ENCODE assay signal across 2 cellular contexts in the genomic region with DNA sequence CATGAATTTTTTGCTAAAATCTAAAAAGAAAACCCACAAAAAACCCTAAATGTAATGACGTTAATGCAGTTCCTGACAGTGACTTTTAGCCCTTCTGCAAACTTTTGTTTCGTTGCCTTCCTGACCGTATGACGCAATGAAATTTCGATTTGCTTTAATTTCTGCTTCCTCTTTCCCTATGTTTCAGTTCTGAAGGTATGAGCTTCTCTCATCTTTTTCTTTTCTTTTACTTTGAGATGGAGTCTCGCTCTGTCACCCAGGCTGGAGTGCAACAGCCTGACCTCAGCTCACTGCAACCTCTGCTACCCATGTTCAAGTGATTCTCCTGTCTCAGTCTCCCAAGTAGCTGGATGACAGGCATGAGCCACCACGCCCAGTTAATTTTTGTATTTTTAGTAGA.
TF ChIP-seq lines count a peak whose summit lies in the region.

No MANE protein-coding gene starts in this region.

TF ChIP-seq in GM12891, 5 proteins besides CTCF, POLR2A, EP300 and RAD21:
- no peak for TF ChIP-seq TAF1 (IDR thresholded peaks at IDR 0.05; ENCODE audit: low read depth, low read length)
- TF ChIP-seq POU2F2 (IDR thresholded peaks at IDR 0.05; ENCODE audit: low read depth, low read length), result no peak
- TF ChIP-seq SPI1 (IDR thresholded peaks at IDR 0.05; ENCODE audit: low read depth, low read length), result peak; percentile 61
- TF ChIP-seq POLR2AphosphoS5 (IDR thresholded peaks at IDR 0.05; ENCODE audit: low read depth, low read length), result no peak
- no peak for TF ChIP-seq PAX5 (IDR thresholded peaks at IDR 0.05; ENCODE audit: insufficient read depth, low read length, severe bottlenecking)

TF ChIP-seq in K562, 482 proteins besides CTCF, POLR2A, EP300 and RAD21:
- TF ChIP-seq HDAC2 (IDR thresholded peaks at IDR 0.05) (no peak), ARNT (IDR thresholded peaks at IDR 0.05) (no peak), CEBPG (CRISPR knock-in tag; IDR thresholded peaks at IDR 0.05) (no peak), CEBPG (tag; conservative IDR thresholded peaks at IDR 0.05 in 1 of 2, IDR thresholded peaks at IDR 0.05 in 1 of 2) (0 out of 4 replicates have a peak, but pooled peaks of 1 of the 2 experiments have one; percentile 23), ATF3 (IDR thresholded peaks at IDR 0.05) (peak; percentile 35; the same call in 1 of the 2 replicates), ATF3 (CRISPR knock-in tag; conservative IDR thresholded peaks at IDR 0.05) (no peak)
TF ChIP-seq in K562: peak in this region for 2.
